ENCODE assay signal across 28 cellular contexts in genomic region chr11:17930544-17931144, GRCh38.
DNase-seq lines count a peak whose midpoint lies in the region; ATAC-seq, FAIRE-seq and TF ChIP-seq lines count a peak whose summit lies in the region.
"Had no signal": no experiment of that assay in that cellular context is flagged by ENCODE, and none has a peak within 500 bp of the region (broad histone marks: within the 10 kb centered on the region; RNA-seq: fewer than 3 reads in every experiment).

No MANE protein-coding gene starts in this region.

- H3K36me3 Mint-ChIP-seq in endodermal cell (ENCODE audit: low read depth): no peaks in the 10 kb centered on the region

- H3K4me3 ChIP-seq in A673 (ENCODE audit: low read depth, low read length, poor library complexity, severe bottlenecking) (no peak overlapping the region), endodermal cell (ENCODE audit: low read length) (no peak overlapping the region)
- H3K4me3 ChIP-seq: coronary artery, esophagus squamous epithelium, gastrocnemius medialis had no signal

- BruUV-seq in A673 (replicated peaks; lab: Mats Ljungman, UMichigan): no TSS peak

- no peak for ATAC-seq in HG02938 (IDR thresholded peaks at IDR 0.05; ENCODE audit: unreplicated experiment)
- ATAC-seq in HG02642 (IDR thresholded peaks at IDR 0.05; ENCODE audit: poor library complexity, unreplicated experiment): no peak
- no peak for ATAC-seq in GM21619 (IDR thresholded peaks at IDR 0.05; ENCODE audit: unreplicated experiment)
- ATAC-seq: effector memory CD8-positive, alpha-beta T cell; gastrocnemius medialis; left lobe of liver; naive thymus-derived CD4-positive, alpha-beta T cell; stimulated activated effector memory CD8-positive, alpha-beta T cell treated with anti-CD3 and anti-CD28 coated beads, Interleukin-12 subunit alpha, Interleukin-12 subunit beta, amount 100 ng/mL, for 72 hours had no signal

- no peaks in the 10 kb centered on the region for H3K36me3 ChIP-seq in A673 (ENCODE audit: insufficient read depth, low read length, poor library complexity, severe bottlenecking)
- no peaks in the 10 kb centered on the region for H3K36me3 ChIP-seq in endodermal cell (ENCODE audit: control insufficient read depth, insufficient read depth, low read length)
- H3K36me3 ChIP-seq: gastrocnemius medialis had no signal

- H3K9me3 Mint-ChIP-seq in endodermal cell: no peaks in the 10 kb centered on the region
- H3K9me3 Mint-ChIP-seq: stimulated activated effector memory CD8-positive, alpha-beta T cell treated with anti-CD3 and anti-CD28 coated beads, Interleukin-12 subunit alpha, Interleukin-12 subunit beta, amount 100 ng/mL, for 72 hours had no signal

- WGBS in endodermal cell (ENCODE audit: insufficient coverage in 1 of 2, insufficient read length in 1 of 2), 2 experiments: 83 to 85% methylated on average over 2 to 3 of the region's 3 CpGs

- intact Hi-C loops in A673 (cut with micrococcal nuclease; ENCODE audit: unreplicated experiment): no loop called here

- H3K9me3 ChIP-seq in A673 (ENCODE audit: low read depth, low read length, poor library complexity, severe bottlenecking) (peaks cover 3% of the 10 kb centered on the region), endodermal cell (ENCODE audit: control insufficient read depth, low read length) (no peaks in the 10 kb centered on the region)
- H3K9me3 ChIP-seq: esophagus squamous epithelium, gastrocnemius medialis had no signal

- peak; percentile 60 for FAIRE-seq in GM12891 (lab: Jason Lieb, UNC)
- FAIRE-seq: GM19239, small intestine had no signal

- H3K27ac ChIP-seq in A673 (ENCODE audit: low read depth, low read length, poor library complexity, severe bottlenecking) (no peak overlapping the region), endodermal cell (ENCODE audit: low read depth, low read length) (no peak overlapping the region)
- H3K27ac ChIP-seq: coronary artery, esophagus squamous epithelium, gastrocnemius medialis, VCaP had no signal

- H3K4me3 Mint-ChIP-seq in endodermal cell: no peak overlapping the region
- H3K4me3 Mint-ChIP-seq: activated naive CD4-positive, alpha-beta T cell treated with anti-CD3 and anti-CD28 coated beads for 36 hours; effector memory CD8-positive, alpha-beta T cell; naive thymus-derived CD4-positive, alpha-beta T cell; stimulated activated effector memory CD8-positive, alpha-beta T cell treated with anti-CD3 and anti-CD28 coated beads, Interleukin-12 subunit alpha, Interleukin-12 subunit beta, amount 100 ng/mL, for 72 hours had no signal

- POLR2A ChIA-PET in A673 (lab: Charles Lee; ENCODE audit: low non-redundant PET): no interaction called here

- no peak for TF ChIP-seq POLR2A in GM12891 (IDR thresholded peaks at IDR 0.05; ENCODE audit: low read depth, low read length)

- no peak overlapping the region for H3K27ac Mint-ChIP-seq in endodermal cell
- H3K27ac Mint-ChIP-seq: activated naive CD4-positive, alpha-beta T cell treated with anti-CD3 and anti-CD28 coated beads for 36 hours; effector memory CD8-positive, alpha-beta T cell; naive thymus-derived CD4-positive, alpha-beta T cell; stimulated activated effector memory CD8-positive, alpha-beta T cell treated with anti-CD3 and anti-CD28 coated beads, Interleukin-12 subunit alpha, Interleukin-12 subunit beta, amount 100 ng/mL, for 72 hours had no signal

- no peak overlapping the region for H3K9ac ChIP-seq in endodermal cell (ENCODE audit: extremely low read depth, low read length, poor library complexity, severe bottlenecking)

- TF ChIP-seq CTCF in A673 (conservative IDR thresholded peaks at IDR 0.05; ENCODE audit: low read depth, low read length) (peak; percentile 43), endodermal cell (conservative IDR thresholded peaks at IDR 0.05) (peak; percentile 47)

- CTCF ChIA-PET in A673 (lab: Charles Lee): no interaction called here

- H3K4me1 ChIP-seq in A673 (ENCODE audit: insufficient read depth, low read length, poor library complexity, severe bottlenecking) (peaks cover 42% of the 10 kb centered on the region), endodermal cell (ENCODE audit: control insufficient read depth, insufficient read depth, low read length) (no peaks in the 10 kb centered on the region)

- DNase-seq in A673 (ENCODE audit: low spot score) (peak; percentile 49), GM12891 (ENCODE audit: insufficient read length, low spot score) (no peak), NCI-H524 treated with DMSO at 0.1 percent for 48 hours (lab: John Stamatoyannopoulos, UW) (peak; percentile 64), endodermal cell (no peak), EL (no peak)
- DNase-seq: ACHN; activated CD4-positive, alpha-beta T cell treated with anti-CD3 and anti-CD28 coated beads, Interleukin-2, amount 50 U/mL, for 1 hour; activated naive CD4-positive, alpha-beta T cell treated with anti-CD3 and anti-CD28 coated beads for 36 hours; amniotic stem cell; effector memory CD8-positive, alpha-beta T cell; esophagus squamous epithelium; gastrocnemius medialis; hippocampal formation; KBM-7; mesenchymal stem cell; naive thymus-derived CD4-positive, alpha-beta T cell; NCI-H748 treated with DMSO at 0.1 percent for 48 hours; OCI-M1; small intestine; substantia nigra had no signal

- H3K27me3 ChIP-seq in A673 (replicated peaks; ENCODE audit: insufficient read depth, low read depth, low read length, poor library complexity) (no peaks in the 10 kb centered on the region), endodermal cell (ENCODE audit: control insufficient read depth, insufficient read depth, low read length, poor library complexity, severe bottlenecking) (no peaks in the 10 kb centered on the region)
- H3K27me3 ChIP-seq: esophagus squamous epithelium, gastrocnemius medialis had no signal

- no peaks in the 10 kb centered on the region for H3K27me3 Mint-ChIP-seq in endodermal cell (ENCODE audit: insufficient read depth)
- H3K27me3 Mint-ChIP-seq: effector memory CD8-positive, alpha-beta T cell; naive thymus-derived CD4-positive, alpha-beta T cell had no signal

- H3K4me1 Mint-ChIP-seq in endodermal cell: no peaks in the 10 kb centered on the region

TF ChIP-seq in GM12891, 5 proteins besides CTCF, POLR2A, EP300 and RAD21:
- no peak for TF ChIP-seq SPI1 (IDR thresholded peaks at IDR 0.05; ENCODE audit: low read depth, low read length)
- TF ChIP-seq PAX5 (IDR thresholded peaks at IDR 0.05; ENCODE audit: insufficient read depth, low read length, severe bottlenecking): no peak

Comparison
In these comparisons a context has a peak if more than half of its experiments do, and no peak if none do; other contexts are left out.
1. DNase-seq: peak in A673 (single experiment) and NCI-H524 treated with DMSO at 0.1 percent for 48 hours (single experiment); none in GM12891 (single experiment), endodermal cell (single experiment) and EL (single experiment).